Comparison of ENCODE assay signal across 1 cellular context in genomic region chr19:13984186-13984585, GRCh38.
TF ChIP-seq lines count a peak whose summit lies in the region.

No MANE protein-coding gene starts in this region.

TF ChIP-seq in H1, 55 proteins besides CTCF, POLR2A, EP300 and RAD21:
- TF ChIP-seq SIX5 (IDR thresholded peaks at IDR 0.05; ENCODE audit: low read depth, low read length) = no peak
- TF ChIP-seq GTF2F1 (IDR thresholded peaks at IDR 0.05; ENCODE audit: borderline replicate concordance, low read depth, low read length) = no peak
- no peak for TF ChIP-seq ASH2L (IDR thresholded peaks at IDR 0.05; ENCODE audit: low read length)
- no peak for TF ChIP-seq JUND (IDR thresholded peaks at IDR 0.05; ENCODE audit: low read length)
- no peak for TF ChIP-seq JUN (IDR thresholded peaks at IDR 0.05; ENCODE audit: low read depth, low read length)
- TF ChIP-seq KDM5A (IDR thresholded peaks at IDR 0.05; ENCODE audit: low read length) = no peak
- TF ChIP-seq BCL11A (IDR thresholded peaks at IDR 0.05; ENCODE audit: low read depth in 2 of 2, low read length in 2 of 2) = no peak
- no peak for TF ChIP-seq SP4 (IDR thresholded peaks at IDR 0.05; ENCODE audit: low read length)
- no peak for TF ChIP-seq SIRT6 (IDR thresholded peaks at IDR 0.05; ENCODE audit: low read length)
- no peak for TF ChIP-seq TAF1 (IDR thresholded peaks at IDR 0.05; ENCODE audit: low read depth, low read length)
- TF ChIP-seq, protein P1, sequence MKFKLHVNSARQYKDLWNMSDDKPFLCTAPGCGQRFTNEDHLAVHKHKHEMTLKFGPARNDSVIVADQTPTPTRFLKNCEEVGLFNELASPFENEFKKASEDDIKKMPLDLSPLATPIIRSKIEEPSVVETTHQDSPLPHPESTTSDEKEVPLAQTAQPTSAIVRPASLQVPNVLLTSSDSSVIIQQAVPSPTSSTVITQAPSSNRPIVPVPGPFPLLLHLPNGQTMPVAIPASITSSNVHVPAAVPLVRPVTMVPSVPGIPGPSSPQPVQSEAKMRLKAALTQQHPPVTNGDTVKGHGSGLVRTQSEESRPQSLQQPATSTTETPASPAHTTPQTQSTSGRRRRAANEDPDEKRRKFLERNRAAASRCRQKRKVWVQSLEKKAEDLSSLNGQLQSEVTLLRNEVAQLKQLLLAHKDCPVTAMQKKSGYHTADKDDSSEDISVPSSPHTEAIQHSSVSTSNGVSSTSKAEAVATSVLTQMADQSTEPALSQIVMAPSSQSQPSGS (IDR thresholded peaks at IDR 0.05; ENCODE audit: low read length) = no peak
- no peak for TF ChIP-seq CHD2 (IDR thresholded peaks at IDR 0.05; ENCODE audit: low read length)
- TF ChIP-seq HDAC6 (IDR thresholded peaks at IDR 0.05; ENCODE audit: low read depth, low read length) = no peak
- no peak for TF ChIP-seq TEAD4 (IDR thresholded peaks at IDR 0.05; ENCODE audit: low read depth, low read length)
